Comparison of ENCODE assay signal across 25 cellular contexts in genomic region chrX:39599339-39599738, GRCh38.
"Had no signal": no experiment of that assay in that cellular context is flagged by ENCODE, and none has a peak within 500 bp of the region (broad histone marks: within the 10 kb centered on the region; RNA-seq: fewer than 3 reads in every experiment).

No MANE protein-coding gene starts in this region.

- H3K79me2 ChIP-seq: hepatocyte had no signal

- H3K27me3 ChIP-seq: ascending aorta, brain microvascular endothelial cell, hepatocyte, left lung, sigmoid colon, transverse colon, uterus had no signal

- H3K27ac ChIP-seq: adrenal gland, ascending aorta, brain microvascular endothelial cell, hepatocyte, left lung, sigmoid colon, transverse colon, uterus, VCaP had no signal

- H3K4me2 ChIP-seq: hepatocyte, smooth muscle cell had no signal

- H3K4me3 ChIP-seq: adrenal gland, ascending aorta, hepatocyte, left lung, lung, sigmoid colon, smooth muscle cell, transverse colon, uterus had no signal

- H3K36me3 ChIP-seq: adrenal gland, ascending aorta, brain microvascular endothelial cell, left lung, sigmoid colon, transverse colon, uterus had no signal

- DNase-seq: activated CD4-positive, alpha-beta T cell treated with anti-CD3 and anti-CD28 coated beads, Interleukin-2, amount 50 U/mL, for 1 hour; activated CD4-positive, CD25-positive, alpha-beta regulatory T cell treated with anti-CD3 and anti-CD28 coated beads, Interleukin-2, amount 50 U/mL, for 72 hours; activated T-cell treated with anti-CD3 and anti-CD28 coated beads, Interleukin-2, amount 50 U/mL, for 24 hours; adrenal gland; brain microvascular endothelial cell; dermis blood vessel endothelial cell; effector memory CD4-positive, alpha-beta T cell; glutamatergic neuron; immature natural killer cell; kidney glomerular epithelial cell; left lung; naive thymus-derived CD4-positive, alpha-beta T cell; sigmoid colon; stimulated activated CD4-positive, alpha-beta T cell treated with anti-CD3 and anti-CD28 coated beads, Interleukin-15, amount 100 ng/mL, for 24 hours; stimulated activated CD4-positive, alpha-beta T cell treated with anti-CD3 and anti-CD28 coated beads, Interleukin-2, amount 100 ng/mL, for 48 hours; stimulated activated CD8-positive, alpha-beta memory T cell treated with anti-CD3 and anti-CD28 coated beads, Interleukin-4, amount 100 ng/mL, for 48 hours; stimulated activated naive B cell treated with anti-CD40 and anti-IgM and Interleukin-4, amounts not matched to agents 10 μg/mL and 1 μg/mL and 100 μg/mL, for 72 hours; transverse colon; uterus had no signal

- H3K4me1 ChIP-seq: adrenal gland, ascending aorta, left lung, transverse colon, uterus had no signal

- ATAC-seq: activated T-helper 17 cell treated with anti-CD3 and anti-CD28 coated beads, Interleukin-2, amount 50 U/mL, for 72 hours; left lung; naive thymus-derived CD4-positive, alpha-beta T cell; stimulated activated naive B cell treated with anti-CD40 and anti-IgM and Interleukin-4, amounts not matched to agents 10 μg/mL and 1 μg/mL and 100 μg/mL, for 72 hours had no signal

- H3K9me3 ChIP-seq: adrenal gland, ascending aorta, left lung, sigmoid colon, transverse colon, uterus had no signal

- H2AFZ ChIP-seq: hepatocyte had no signal
